Comparison of ENCODE assay signal across 16 cellular contexts in the genomic region with DNA sequence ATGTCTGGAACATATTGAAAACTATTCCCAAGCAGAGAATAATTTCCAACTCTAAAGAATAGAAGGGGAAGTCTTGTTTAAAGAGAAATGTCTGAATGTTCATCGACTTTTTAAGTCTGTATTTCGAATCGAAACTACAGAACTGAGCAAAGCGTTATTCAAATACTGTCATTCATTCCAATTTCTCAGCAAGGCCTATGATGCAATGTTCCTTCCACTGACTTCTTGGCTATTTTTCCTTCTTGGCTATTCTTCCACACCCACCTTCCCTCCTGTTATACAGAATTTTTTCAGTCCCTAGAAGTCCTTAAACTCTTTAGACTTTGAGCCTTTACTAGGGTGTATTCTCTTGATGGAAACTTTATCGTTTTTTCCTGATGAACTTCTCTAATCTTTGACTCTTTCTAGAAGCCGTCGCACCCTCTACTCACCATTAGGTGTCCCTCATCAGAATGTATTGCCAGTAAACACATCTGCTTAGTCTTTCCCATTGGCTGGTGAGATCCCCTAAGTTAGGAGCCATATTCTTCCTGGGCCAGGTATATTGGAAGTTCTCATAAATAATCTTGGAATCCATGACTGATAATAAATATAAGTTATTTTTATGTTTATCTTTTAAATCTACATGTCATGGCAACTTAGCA.
A peak's percentile ranks its signal among the peaks of the same experiment; 100 is the strongest.
DNase-seq lines count a peak whose midpoint lies in the region; ATAC-seq and TF ChIP-seq lines count a peak whose summit lies in the region.
"Had no signal": no experiment of that assay in that cellular context is flagged by ENCODE, and none has a peak within 500 bp of the region (broad histone marks: within the 10 kb centered on the region; RNA-seq: fewer than 3 reads in every experiment).

No MANE protein-coding gene starts in this region.

- intact Hi-C loops in posterior vena cava (cut with DNase I) (no loop called here), stomach (cut with DNase I; ENCODE audit: low total_unique reads) (no loop called here)

- H3K27ac ChIP-seq in HUES48 (ENCODE audit: low read depth, low read length) = peak overlapping the region; percentile 91
- no peak overlapping the region for H3K27ac ChIP-seq in iPS-20b (ENCODE audit: low read length)
- H3K27ac ChIP-seq in skeletal muscle tissue (ENCODE audit: low read depth, low read length) = peak overlapping the region; percentile 80
- peak overlapping the region in 1 of 5 donors; percentile 76 for H3K27ac ChIP-seq in stomach

- no peaks in the 10 kb centered on the region for H3K27me3 ChIP-seq in HUES48 (ENCODE audit: control insufficient read depth, insufficient read depth, low read length)
- no peaks in the 10 kb centered on the region for H3K27me3 ChIP-seq in adipocyte (replicated peaks; ENCODE audit: control insufficient read depth, insufficient read depth, low read length)
- no peaks in the 10 kb centered on the region for H3K27me3 ChIP-seq in iPS-20b (ENCODE audit: insufficient read depth, low read length)
- no peaks in the 10 kb centered on the region for H3K27me3 ChIP-seq in skeletal muscle tissue (ENCODE audit: control insufficient read depth in 3 of 3, insufficient read depth in 3 of 3, low read length in 3 of 3)
- H3K27me3 ChIP-seq in stomach = no peaks in the 10 kb centered on the region

- TF ChIP-seq POLR2A in stomach (IDR thresholded peaks at IDR 0.05) = no peak

- no peak for TF ChIP-seq EP300 in stomach (IDR thresholded peaks at IDR 0.05)

- DNase-seq in adipocyte (ENCODE audit: low read depth) = no peak
- no peak for DNase-seq in posterior vena cava (ENCODE audit: low spot score)
- DNase-seq in stomach = no peak
- no peak for DNase-seq in RPMI8226
- DNase-seq: activated T-cell treated with anti-CD3 and anti-CD28 coated beads, Interleukin-2, amount 50 U/mL, for 4 hours; AML-193; NCI-H2029 treated with DMSO at 0.1 percent for 48 hours; NCI-H526 treated with DMSO at 0.1 percent for 48 hours had no signal

- H3K4me1 ChIP-seq in HUES48 (ENCODE audit: control insufficient read depth, insufficient read depth, low read length) (peaks cover 35% of the 10 kb centered on the region), adipocyte (ENCODE audit: control insufficient read depth, insufficient read depth, low read length) (peaks cover 41% of the 10 kb centered on the region), iPS-20b (ENCODE audit: insufficient read depth, low read length) (peaks cover 21% of the 10 kb centered on the region), skeletal muscle tissue (ENCODE audit: control insufficient read depth in 3 of 3, insufficient read depth in 3 of 3, low read length in 3 of 3) (peaks cover 6 to 12% (median 9%) of the 10 kb centered on the region in 3 donors), stomach (peaks cover 17 to 39% (median 28%) of the 10 kb centered on the region in 4 donors)

- no peak for ATAC-seq in GM21619 (IDR thresholded peaks at IDR 0.05; ENCODE audit: unreplicated experiment)
- ATAC-seq: activated naive CD4-positive, alpha-beta T cell treated with anti-CD3 and anti-CD28 coated beads, Interleukin-2, amount 50 U/mL, for 72 hours; activated T-cell treated with anti-CD3 and anti-CD28 coated beads, Interleukin-2, amount 50 U/mL, for 4 hours had no signal

- TF ChIP-seq CTCF in stomach (IDR thresholded peaks at IDR 0.05) = no peak

- H3K36me3 ChIP-seq in HUES48 (ENCODE audit: control insufficient read depth, insufficient read depth, low read length) = no peaks in the 10 kb centered on the region
- H3K36me3 ChIP-seq in adipocyte (ENCODE audit: control insufficient read depth, insufficient read depth, low read length, severe bottlenecking) = no peaks in the 10 kb centered on the region
- no peaks in the 10 kb centered on the region for H3K36me3 ChIP-seq in iPS-20b (ENCODE audit: insufficient read depth, low read depth, low read length)
- no peaks in the 10 kb centered on the region for H3K36me3 ChIP-seq in skeletal muscle tissue (ENCODE audit: control insufficient read depth in 3 of 3, insufficient read depth in 3 of 3, low read length in 3 of 3)
- H3K36me3 ChIP-seq in stomach = no peaks in the 10 kb centered on the region
- H3K36me3 ChIP-seq: thoracic aorta had no signal

- H3K4me3 ChIP-seq in HUES48 (ENCODE audit: low read depth, low read length) (no peak overlapping the region), adipocyte (ENCODE audit: low read length) (peak overlapping the region; percentile 30), iPS-20b (ENCODE audit: low read length) (peak overlapping the region; percentile 87; the same call in 1 of the 2 replicates), skeletal muscle tissue (ENCODE audit: low read length in 3 of 3) (no peak overlapping the region), stomach (no peak overlapping the region)
- H3K4me3 ChIP-seq: skin epidermis, thoracic aorta had no signal

- WGBS in stomach, 5 donors = 92 to 97% (median 97%) methylated on average over 7 of the region's 7 CpGs

- H3K9me3 ChIP-seq in HUES48 (ENCODE audit: control insufficient read depth, insufficient read depth, low read length) (no peaks in the 10 kb centered on the region), adipocyte (ENCODE audit: control insufficient read depth, low read length) (no peaks in the 10 kb centered on the region), iPS-20b (ENCODE audit: insufficient read depth, low read depth, low read length) (no peaks in the 10 kb centered on the region), skeletal muscle tissue (ENCODE audit: control insufficient read depth in 3 of 3, low read length in 3 of 3) (no peaks in the 10 kb centered on the region), stomach (no peaks in the 10 kb centered on the region)
- H3K9me3 ChIP-seq: Caco-2, thoracic aorta had no signal

- no peak overlapping the region for H3K9ac ChIP-seq in HUES48 (ENCODE audit: low read depth, low read length)
- peak overlapping the region; percentile 10 for H3K9ac ChIP-seq in adipocyte (ENCODE audit: low read length)
- no peak overlapping the region for H3K9ac ChIP-seq in iPS-20b (ENCODE audit: low read depth, low read length)
- no peak overlapping the region for H3K9ac ChIP-seq in skeletal muscle tissue (ENCODE audit: low read depth in 1 of 3, low read length in 3 of 3)

Comparison
In these comparisons a context has a peak if more than half of its experiments do, and no peak if none do; other contexts are left out.
1. H3K4me3 ChIP-seq: peak in adipocyte (single experiment) and iPS-20b (single experiment); none in HUES48 (single experiment), skeletal muscle tissue (0 of 3) and stomach (0 of 4).